Comparison of ENCODE assay signal across 12 cellular contexts in genomic region chr7:42263971-42264370, GRCh38.
"Had no signal": no experiment of that assay in that cellular context is flagged by ENCODE, and none has a peak within 500 bp of the region (broad histone marks: within the 10 kb centered on the region; RNA-seq: fewer than 3 reads in every experiment).

No MANE protein-coding gene starts in this region.

- H3K27me3 ChIP-seq: thyroid gland, vagina had no signal

- H3K4me1 ChIP-seq: parathyroid adenoma, thyroid gland, vagina had no signal

- ATAC-seq: activated T-helper 17 cell treated with anti-CD3 and anti-CD28 coated beads, Interleukin-2, amount 50 U/mL, for 72 hours; stimulated activated effector memory CD8-positive, alpha-beta T cell treated with anti-CD3 and anti-CD28 coated beads, Interleukin-12 subunit alpha, Interleukin-12 subunit beta, amount 100 ng/mL, for 72 hours had no signal

- H3K79me2 ChIP-seq: parathyroid adenoma had no signal

- H3K9me3 ChIP-seq: thyroid gland, vagina had no signal

- DNase-seq: activated CD4-positive, alpha-beta T cell treated with anti-CD3 and anti-CD28 coated beads, Interleukin-2, amount 10 ng/mL, durations not matched to agents 7 days and 5 days; activated CD4-positive, CD25-positive, alpha-beta regulatory T cell; activated CD8-positive, alpha-beta memory T cell treated with anti-CD3 and anti-CD28 coated beads for 24 hours; activated naive CD4-positive, alpha-beta T cell treated with anti-CD3 and anti-CD28 coated beads, Interleukin-2, amount 10 ng/mL, durations not matched to agents 7 days and 5 days; erythroblast; islet precursor cell; retina; thyroid gland had no signal

- H3K27ac ChIP-seq: parathyroid adenoma, thyroid gland, vagina had no signal

- H3K9ac ChIP-seq: parathyroid adenoma had no signal

- H3K36me3 ChIP-seq: thyroid gland, vagina had no signal

- H3K4me3 ChIP-seq: thyroid gland, vagina had no signal

- H2AFZ ChIP-seq: parathyroid adenoma had no signal
